17 cellular contexts compared by ENCODE assay signal in genomic region chr1:81706650-81707435, GRCh38.
DNase-seq lines count a peak whose midpoint lies in the region; ATAC-seq and TF ChIP-seq lines count a peak whose summit lies in the region.
"Had no signal": no experiment of that assay in that cellular context is flagged by ENCODE, and none has a peak within 500 bp of the region (broad histone marks: within the 10 kb centered on the region; RNA-seq: fewer than 3 reads in every experiment).

No MANE protein-coding gene starts in this region.

- no peak for ATAC-seq in activated T-cell treated with anti-CD3 and anti-CD28 coated beads, Interleukin-2, amount 50 U/mL, for 4 hours
- no peak for ATAC-seq in GM18520 (IDR thresholded peaks at IDR 0.05; ENCODE audit: unreplicated experiment)
- ATAC-seq: activated CD4-positive, alpha-beta T cell treated with anti-CD3 and anti-CD28 coated beads for 36 hours; activated T-cell treated with anti-CD3 and anti-CD28 coated beads, Interleukin-2, amount 50 U/mL, for 72 hours had no signal

- no peaks in the 10 kb centered on the region for H3K9me3 ChIP-seq in mesodermal cell (ENCODE audit: control insufficient read depth, low read length)
- H3K9me3 ChIP-seq: ascending aorta; BLaER1 treated with 17β-estradiol and CSF1 and Interleukin-3, amounts not matched to agents 10 nM and 100 nM had no signal

- WGBS in mesodermal cell (ENCODE audit: insufficient coverage in 2 of 2), 2 experiments: 92% methylated on average over 2 of the region's 3 CpGs; no CpG with 5 or more reads in 1 of the 2 experiments

- H3K27me3 Mint-ChIP-seq in activated T-cell treated with anti-CD3 and anti-CD28 coated beads, Interleukin-2, amount 50 U/mL, for 4 hours (ENCODE audit: low read depth): no peaks in the 10 kb centered on the region

- H3K4me3 ChIP-seq in choroid plexus epithelial cell (ENCODE audit: low read depth, low read length) (no peak overlapping the region), mesodermal cell (ENCODE audit: extremely low read depth, insufficient read depth, low read length, poor library complexity, severe bottlenecking) (no peak overlapping the region)
- H3K4me3 ChIP-seq: ascending aorta; BLaER1 treated with 17β-estradiol and CSF1 and Interleukin-3, amounts not matched to agents 10 nM and 100 nM had no signal

- peaks cover 19% of the 10 kb centered on the region for H3K4me1 ChIP-seq in mesodermal cell (ENCODE audit: control insufficient read depth, insufficient read depth, low read length, poor library complexity, severe bottlenecking)
- H3K4me1 ChIP-seq: ascending aorta had no signal

- no peaks in the 10 kb centered on the region for H3K36me3 Mint-ChIP-seq in activated T-cell treated with anti-CD3 and anti-CD28 coated beads, Interleukin-2, amount 50 U/mL, for 4 hours (ENCODE audit: insufficient read depth)

- no peaks in the 10 kb centered on the region for H3K4me1 Mint-ChIP-seq in activated T-cell treated with anti-CD3 and anti-CD28 coated beads, Interleukin-2, amount 50 U/mL, for 4 hours (ENCODE audit: low read depth)
- H3K4me1 Mint-ChIP-seq: activated CD4-positive, alpha-beta T cell treated with anti-CD3 and anti-CD28 coated beads for 36 hours had no signal

- peaks cover 11% of the 10 kb centered on the region for H3K9me3 Mint-ChIP-seq in activated T-cell treated with anti-CD3 and anti-CD28 coated beads, Interleukin-2, amount 50 U/mL, for 4 hours
- H3K9me3 Mint-ChIP-seq: T-helper 1 cell treated with Interleukin-12 subunit alpha and Interleukin-12 subunit beta and Interleukin-4 antibody, amounts not matched to agents 30 μg/mL and 1 μg/mL, for 36 hours had no signal

- H3K4me3 Mint-ChIP-seq in activated T-cell treated with anti-CD3 and anti-CD28 coated beads, Interleukin-2, amount 50 U/mL, for 4 hours: no peak overlapping the region
- H3K4me3 Mint-ChIP-seq: activated CD4-positive, alpha-beta T cell treated with anti-CD3 and anti-CD28 coated beads for 36 hours; activated T-cell treated with anti-CD3 and anti-CD28 coated beads, Interleukin-2, amount 50 U/mL, for 72 hours; T-helper 1 cell treated with Interleukin-12 subunit alpha and Interleukin-12 subunit beta and Interleukin-4 antibody, amounts not matched to agents 30 μg/mL and 1 μg/mL, for 36 hours had no signal

- H3K27ac ChIP-seq in mesodermal cell (ENCODE audit: low read depth, low read length, severe bottlenecking): peak overlapping the region; percentile 20
- H3K27ac ChIP-seq: ascending aorta; BLaER1 treated with 17β-estradiol and CSF1 and Interleukin-3, amounts not matched to agents 10 nM and 100 nM had no signal

- H3K36me3 ChIP-seq in mesodermal cell (ENCODE audit: control insufficient read depth, insufficient read depth, low read length): no peaks in the 10 kb centered on the region
- H3K36me3 ChIP-seq: ascending aorta; BLaER1 treated with 17β-estradiol and CSF1 and Interleukin-3, amounts not matched to agents 10 nM and 100 nM had no signal

- peak; percentile 48 for DNase-seq in AG20443 (ENCODE audit: low spot score)
- DNase-seq in LHCN-M2 (ENCODE audit: low read depth): peak; percentile 49
- DNase-seq in choroid plexus epithelial cell (ENCODE audit: low read depth): peak; percentile 22
- no peak for DNase-seq in DMS79 (lab: John Stamatoyannopoulos, UW)
- no peak for DNase-seq in activated T-cell treated with anti-CD3 and anti-CD28 coated beads, Interleukin-2, amount 50 U/mL, for 4 hours
- no peak for DNase-seq in NCI-H1048 (lab: John Stamatoyannopoulos, UW)
- DNase-seq: activated CD4-positive, alpha-beta T cell treated with anti-CD3 and anti-CD28 coated beads for 36 hours; activated T-cell treated with anti-CD3 and anti-CD28 coated beads, Interleukin-2, amount 50 U/mL, for 72 hours; mesendoderm; NCI-H2081 treated with DMSO at 0.1 percent for 48 hours; stimulated activated CD4-positive, alpha-beta T cell treated with anti-CD3 and anti-CD28 coated beads, Interleukin-4, amount 100 ng/mL, for 1 hour; stimulated activated naive CD4-positive, alpha-beta T cell had no signal

- no peak for TF ChIP-seq CTCF in choroid plexus epithelial cell (conservative IDR thresholded peaks at IDR 0.05; ENCODE audit: low read depth, low read length)

Comparison
In these comparisons a context has a peak if more than half of its experiments do, and no peak if none do; other contexts are left out.
1. DNase-seq: peak in AG20443 (single experiment), LHCN-M2 (single experiment) and choroid plexus epithelial cell (single experiment); none in DMS79 (single experiment), activated T-cell treated with anti-CD3 and anti-CD28 coated beads, Interleukin-2, amount 50 U/mL, for 4 hours (single experiment) and NCI-H1048 (single experiment).